ENCODE assay signal across 8 cellular contexts in the genomic region with DNA sequence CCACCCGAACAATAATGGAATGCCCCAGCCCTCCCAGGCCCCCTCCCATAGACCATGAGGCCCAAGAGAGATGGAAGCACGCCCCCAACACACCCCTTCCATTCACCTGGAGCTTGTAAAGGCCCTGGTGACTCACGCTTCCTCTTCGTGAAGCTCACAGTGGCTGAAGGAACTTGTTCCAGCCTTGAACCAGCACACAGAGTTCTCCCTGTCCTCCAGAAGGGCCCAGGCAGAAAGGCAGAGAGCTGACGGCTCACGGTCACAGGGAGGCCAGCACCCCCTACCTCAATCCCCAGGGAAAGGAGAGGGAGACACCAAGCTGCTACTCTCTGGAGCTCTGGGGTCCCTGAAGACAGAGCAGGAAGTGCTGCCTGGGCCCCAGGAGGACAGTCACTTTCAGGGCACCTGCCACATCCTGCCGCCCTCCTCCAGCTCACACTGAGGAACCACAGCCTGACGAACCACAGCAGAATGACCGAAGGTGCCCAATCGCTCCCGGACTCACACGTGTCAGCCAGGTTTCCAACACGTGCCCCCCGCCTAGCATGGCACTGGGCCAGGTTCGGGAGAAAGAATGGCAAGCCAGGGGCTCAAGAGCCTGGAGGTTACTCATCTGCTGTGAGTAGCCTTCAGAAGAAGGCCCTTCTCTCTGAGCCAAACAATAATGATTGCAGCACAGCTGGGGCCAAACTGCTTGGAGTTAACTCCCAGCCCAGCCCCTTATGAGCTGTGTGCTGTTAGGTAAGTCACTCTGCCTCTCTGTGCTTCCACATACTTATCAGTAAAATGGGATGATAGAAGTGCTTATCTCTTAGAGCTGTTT. TPM values are rescaled to one million over a fixed set of nuclear protein-coding genes. Genes with fewer than 3 reads are reported as not detected.
DNase-seq lines count a peak whose midpoint lies in the region; ATAC-seq and TF ChIP-seq lines count a peak whose summit lies in the region.

No MANE protein-coding gene starts in this region.

- DNase-seq in Ammon's horn (ENCODE audit: low spot score) = peak; percentile 25
- no peak for DNase-seq in Panc1 (ENCODE audit: low read depth, low spot score)
- peak; percentile 40 to 54 (median 46) for DNase-seq in body of pancreas
- DNase-seq in mesendoderm = peak; percentile 67
- DNase-seq in cerebellum (ENCODE audit: low spot score) = no peak

- no peak overlapping the region for H3K18ac ChIP-seq in mesendoderm (ENCODE audit: low read length)

- POLR2A ChIA-PET in Panc1 (lab: Charles Lee) = no interaction called here

- in situ Hi-C loops in Panc1 (cut with HindIII; ENCODE audit: low pct_unique_long_range_greater_than_20kb, low sequenced_read_pairs) = no loop called here

- H3K4ac ChIP-seq in mesendoderm (ENCODE audit: low read depth, low read length) = no peak overlapping the region

- H2BK15ac ChIP-seq in mesendoderm (replicated peaks; ENCODE audit: low read depth) = no peak overlapping the region

- H3K4me3 ChIP-seq in Panc1 (ENCODE audit: low read depth in 2 of 2, low read length in 2 of 2) = no peak overlapping the region
- no peak overlapping the region for H3K4me3 ChIP-seq in body of pancreas
- no peak overlapping the region for H3K4me3 ChIP-seq in mesendoderm (ENCODE audit: low read length)
- no peak overlapping the region for H3K4me3 ChIP-seq in subcutaneous abdominal adipose tissue (ENCODE audit: low read depth in 1 of 5, low read length in 5 of 5)

- no peak overlapping the region for H2BK120ac ChIP-seq in mesendoderm (ENCODE audit: low read depth, low read length)

- H3K9me3 ChIP-seq in Panc1 (ENCODE audit: control insufficient read depth, insufficient read depth, low read depth, low read length) (no peaks in the 10 kb centered on the region), body of pancreas (no peaks in the 10 kb centered on the region), subcutaneous abdominal adipose tissue (ENCODE audit: control insufficient read depth in 5 of 5, low read length in 5 of 5) (no peaks in the 10 kb centered on the region)

- H3K4me1 ChIP-seq in Panc1 (ENCODE audit: control insufficient read depth, insufficient read depth, low read length) (peaks cover 23% of the 10 kb centered on the region), body of pancreas (peaks cover 16% of the 10 kb centered on the region), mesendoderm (ENCODE audit: control insufficient read depth, low read depth, low read length) (peaks cover 25% of the 10 kb centered on the region), subcutaneous abdominal adipose tissue (ENCODE audit: control insufficient read depth in 5 of 5, insufficient read depth in 5 of 5, low read length in 5 of 5) (peaks cover 8 to 52% (median 42%) of the 10 kb centered on the region in 5 donors)

- peaks cover 66% of the 10 kb centered on the region for H3K79me2 ChIP-seq in mesendoderm (ENCODE audit: control insufficient read depth, insufficient read depth, low read length)

- TF ChIP-seq CTCF in Panc1 (IDR thresholded peaks at IDR 0.05) = no peak
- no peak for TF ChIP-seq CTCF in body of pancreas (IDR thresholded peaks at IDR 0.05)

- TF ChIP-seq POLR2A in body of pancreas (IDR thresholded peaks at IDR 0.05) = peak in 1 of 3 donors; percentile 17

- WGBS in body of pancreas, 2 donors = 44 to 51% methylated on average over 14 to 15 of the region's 15 CpGs
- WGBS in mesendoderm (ENCODE audit: extremely low coverage, insufficient coverage, low lambda C conversion rate) = no CpG with 5 or more reads among the region's 15 CpGs

- BruUV-seq in Panc1 (replicated peaks; lab: Mats Ljungman, UMichigan) = no TSS peak

- no peak overlapping the region for H2AK5ac ChIP-seq in mesendoderm (ENCODE audit: low read length)

- H3K79me1 ChIP-seq in mesendoderm (ENCODE audit: low read length) = peaks cover 33% of the 10 kb centered on the region

- H3K36me3 ChIP-seq in Panc1 (ENCODE audit: control insufficient read depth, insufficient read depth, low read length) (no peaks in the 10 kb centered on the region), body of pancreas (replicated peaks in 1 of 2; ENCODE audit: insufficient read depth in 1 of 2, low read depth in 2 of 2) (no peaks in the 10 kb centered on the region), mesendoderm (ENCODE audit: control insufficient read depth, insufficient read depth, low read length) (no peaks in the 10 kb centered on the region), subcutaneous abdominal adipose tissue (ENCODE audit: control insufficient read depth in 5 of 5, insufficient read depth in 5 of 5, low read length in 5 of 5) (no peaks in the 10 kb centered on the region)

- peak overlapping the region; percentile 18; the same call in 1 of the 2 replicates for H3K27ac ChIP-seq in Panc1 (ENCODE audit: low read length)
- peak overlapping the region in 2 of 4 donors; percentile 49 to 64 for H3K27ac ChIP-seq in body of pancreas
- no peak overlapping the region for H3K27ac ChIP-seq in mesendoderm (ENCODE audit: low read depth, low read length)
- H3K27ac ChIP-seq in subcutaneous abdominal adipose tissue (ENCODE audit: low read depth, low read length) = peak overlapping the region; percentile 80

- H3K9ac ChIP-seq in mesendoderm (ENCODE audit: low read length) (no peak overlapping the region), subcutaneous abdominal adipose tissue (ENCODE audit: low read length in 5 of 5) (peak overlapping the region in 1 of 5 donors; percentile 57)

- intact Hi-C loops in Panc1 (cut with micrococcal nuclease; ENCODE audit: unreplicated experiment) (no loop called here), body of pancreas (cut with DNase I) (no loop called here)

- H4K5ac ChIP-seq in mesendoderm (ENCODE audit: low read length) = no peak overlapping the region

- peak; percentile 80 for ATAC-seq in GM19023 (IDR thresholded peaks at IDR 0.05; ENCODE audit: unreplicated experiment)
- peak; percentile 92 for ATAC-seq in HG03097 (IDR thresholded peaks at IDR 0.05; ENCODE audit: low FRiP score, unreplicated experiment)
- ATAC-seq in Panc1 = peak; percentile 37
- peak; percentile 59 for ATAC-seq in body of pancreas

- H3K4me2 ChIP-seq in mesendoderm (ENCODE audit: low read length) = no peak overlapping the region

- no peaks in the 10 kb centered on the region for H3K27me3 ChIP-seq in Panc1 (ENCODE audit: control insufficient read depth, insufficient read depth, low read length)
- H3K27me3 ChIP-seq in body of pancreas = no peaks in the 10 kb centered on the region
- H3K27me3 ChIP-seq in mesendoderm (ENCODE audit: insufficient read depth, low read length, poor library complexity) = no peaks in the 10 kb centered on the region
- H3K27me3 ChIP-seq in subcutaneous abdominal adipose tissue (ENCODE audit: control insufficient read depth in 5 of 5, insufficient read depth in 4 of 5, low read length in 5 of 5) = no peaks in the 10 kb centered on the region

- CTCF ChIA-PET in Panc1 (lab: Charles Lee) = interaction anchor here (0.5 to 0.7 kb wide), 2 partner anchors 10 to 15 kb away, joined by 3 to 4 read pairs; no protein-coding TSS in a partner anchor

- H3K23ac ChIP-seq in mesendoderm (ENCODE audit: low read length) = no peak overlapping the region

- peak overlapping the region; percentile 47 for H3K56ac ChIP-seq in mesendoderm (ENCODE audit: low read length)

- no peak overlapping the region for H2BK5ac ChIP-seq in mesendoderm (ENCODE audit: low read length)

- no peak overlapping the region for H4K8ac ChIP-seq in mesendoderm (ENCODE audit: low read depth, low read length)

RNA-seq across cellular contexts. Expression of gene DLG5, which starts 52.8 kb away (rescaled TPM):
- total RNA-seq in Panc1 (2021; ENCODE audit: unreplicated experiment) (85.6 TPM), body of pancreas (10 to 100 TPM; 22.6 to 35.6 TPM), cerebellum (51.5 TPM)
- 93.6 TPM for polyA plus RNA-seq in Panc1 (2012; ENCODE audit: insufficient read length)
- polyA plus RNA-seq in mesendoderm (2013, experiment 1 of 2) = 58.5 TPM
- 57.0 TPM for polyA plus RNA-seq in mesendoderm (2013, experiment 2 of 2)

Comparison
In these comparisons a context has a peak if more than half of its experiments do, and no peak if none do; other contexts are left out.
1. DNase-seq: peak in Ammon's horn (single experiment), body of pancreas (4 of 4) and mesendoderm (single experiment); none in Panc1 (single experiment) and cerebellum (single experiment).
2. ATAC-seq: peak in every context shown above with its lines; median percentile 92 in HG03097; 80 in GM19023; 59 in body of pancreas; 37 in Panc1.